In genomic region chr5:175252234-175252805, GRCh38 we compare ENCODE assay signal across 1 cellular context.
TF ChIP-seq lines count a peak whose summit lies in the region.

No MANE protein-coding gene starts in this region.

TF ChIP-seq in HCT116, 20 proteins besides CTCF, POLR2A, EP300 and RAD21 (continued from another document):
- TF ChIP-seq MAX (IDR thresholded peaks at IDR 0.05) (peak; percentile 34; the same call in 1 of the 2 replicates), ZFX (IDR thresholded peaks at IDR 0.05) (no peak), FOSL1 (IDR thresholded peaks at IDR 0.05; ENCODE audit: low read depth) (peak; percentile 54), SIN3A (IDR thresholded peaks at IDR 0.05; ENCODE audit: low read depth) (0 out of 2 replicates have a peak, but pooled peaks have one; percentile 5), JUND (IDR thresholded peaks at IDR 0.05) (peak; percentile 50; the same call in 1 of the 2 replicates)
